ENCODE assay signal across 21 cellular contexts in the genomic region with DNA sequence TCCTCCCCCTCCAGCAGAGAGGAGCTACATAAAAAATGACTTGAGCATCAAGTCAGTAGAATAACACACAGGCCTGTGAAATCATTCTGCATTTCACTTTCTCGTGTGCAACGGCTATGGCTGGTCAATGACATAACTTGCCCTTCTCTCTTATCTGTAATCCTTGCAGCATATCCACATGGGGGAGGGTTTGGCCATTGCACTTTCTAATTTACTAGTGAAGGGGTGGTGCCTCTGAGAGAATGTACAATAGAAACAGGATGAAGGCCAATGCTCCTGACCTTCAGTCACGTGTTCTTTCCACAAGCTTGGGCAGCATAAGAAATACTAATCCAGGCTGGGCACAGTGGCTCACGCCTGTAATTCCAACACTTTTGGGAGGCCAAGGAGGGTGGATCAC.
A peak's percentile ranks its signal among the peaks of the same experiment; 100 is the strongest.
DNase-seq lines count a peak whose midpoint lies in the region; ATAC-seq, FAIRE-seq and TF ChIP-seq lines count a peak whose summit lies in the region.
"Had no signal": no experiment of that assay in that cellular context is flagged by ENCODE, and none has a peak within 500 bp of the region (broad histone marks: within the 10 kb centered on the region; RNA-seq: fewer than 3 reads in every experiment).

No MANE protein-coding gene starts in this region.

- peak overlapping the region in 1 of 10 donors; percentile 7 for H3K27ac ChIP-seq in heart right ventricle
- H3K27ac ChIP-seq in endothelial cell of umbilical vein (ENCODE audit: insufficient read depth, low read depth, low read length): no peak overlapping the region
- H3K27ac ChIP-seq in GM23338 (ENCODE audit: low read depth): no peak overlapping the region
- no peak overlapping the region for H3K27ac ChIP-seq in small intestine (ENCODE audit: low read depth in 1 of 2, low read length in 1 of 2)
- H3K27ac ChIP-seq: BLaER1 treated with 17β-estradiol and CSF1 and Interleukin-3, amounts not matched to agents 10 nM and 100 nM; Peyer's patch had no signal

- POLR2A ChIA-PET in endothelial cell of umbilical vein (lab: Charles Lee): no interaction called here

- BruUV-seq in endothelial cell of umbilical vein (replicated peaks; lab: Mats Ljungman, UMichigan): no TSS peak

- intact Hi-C loops in heart right ventricle (cut with DNase I) (loop anchor here in 3 of 10 donors (5.0 to 10.0 kb wide), 3 partner anchors 443 to 943 kb away; no protein-coding TSS in a partner anchor), cardiac septum (cut with DNase I) (loop anchor here (5.0 kb wide), 1 partner anchor 438 kb away; no protein-coding TSS in a partner anchor), endothelial cell of umbilical vein (cut with micrococcal nuclease) (loop anchor here (10.0 kb wide), 1 partner anchor 376 kb away; no protein-coding TSS in a partner anchor)

- H3K4me1 ChIP-seq in heart right ventricle (peaks cover 0 to 65% (median 25%) of the 10 kb centered on the region in 9 donors), endothelial cell of umbilical vein (ENCODE audit: control insufficient read depth, extremely low read depth, insufficient read depth, low read length) (peaks cover 13% of the 10 kb centered on the region), GM23338 (ENCODE audit: insufficient read depth) (no peaks in the 10 kb centered on the region), small intestine (ENCODE audit: control insufficient read depth in 2 of 2, insufficient read depth in 1 of 2, low read depth in 1 of 2, low read length in 1 of 2) (peaks cover 0 to 3% of the 10 kb centered on the region in 2 donors)

- peaks cover 7% of the 10 kb centered on the region for H3K4me1 Mint-ChIP-seq in GM23338

- H2AFZ ChIP-seq in endothelial cell of umbilical vein (ENCODE audit: low read depth, low read length): no peak overlapping the region
- no peak overlapping the region for H2AFZ ChIP-seq in GM23338

- no peaks in the 10 kb centered on the region for H3K9me3 Mint-ChIP-seq in GM23338
- H3K9me3 Mint-ChIP-seq: CD4-positive, alpha-beta T cell; H9 had no signal

- H3K9me3 ChIP-seq in heart right ventricle (no peaks in the 10 kb centered on the region), endothelial cell of umbilical vein (replicated peaks; ENCODE audit: control insufficient read depth, insufficient read depth, low read length) (no peaks in the 10 kb centered on the region), small intestine (ENCODE audit: control insufficient read depth, low read depth) (no peaks in the 10 kb centered on the region)
- H3K9me3 ChIP-seq: BLaER1 treated with 17β-estradiol and CSF1 and Interleukin-3, amounts not matched to agents 10 nM and 100 nM; Peyer's patch had no signal

- TF ChIP-seq CTCF in heart right ventricle (IDR thresholded peaks at IDR 0.05) (no peak), endothelial cell of umbilical vein (IDR thresholded peaks at IDR 0.05; ENCODE audit: extremely low read depth in 1 of 2, insufficient read depth in 1 of 2, low read depth in 1 of 2, low read length in 2 of 2) (no peak), GM23338 (conservative IDR thresholded peaks at IDR 0.05; ENCODE audit: low read depth in 2 of 2) (no peak)

- H3K4me3 Mint-ChIP-seq in GM23338: no peak overlapping the region
- H3K4me3 Mint-ChIP-seq: CD4-positive, alpha-beta T cell; H9 had no signal

- CTCF ChIA-PET in endothelial cell of umbilical vein (lab: Charles Lee): interaction anchor here (0.9 to 5.9 kb wide), 5 partner anchors 161 to 947 kb away, joined by 3 to 45 read pairs (median 3); no protein-coding TSS in a partner anchor

- no peaks in the 10 kb centered on the region for H3K27me3 Mint-ChIP-seq in GM23338 (ENCODE audit: insufficient read depth, low read depth, poor library complexity)

- H4K20me1 ChIP-seq in endothelial cell of umbilical vein (replicated peaks; ENCODE audit: control insufficient read depth, extremely low read depth, insufficient read depth, low read length) (no peaks in the 10 kb centered on the region), GM23338 (replicated peaks; ENCODE audit: insufficient read depth) (no peaks in the 10 kb centered on the region)
- H4K20me1 ChIP-seq: BLaER1 treated with 17β-estradiol and CSF1 and Interleukin-3, amounts not matched to agents 10 nM and 100 nM had no signal

- H3K9me2 ChIP-seq in GM23338 (ENCODE audit: insufficient read depth): no peaks in the 10 kb centered on the region

- ATAC-seq in heart right ventricle: peak in 5 of 8 donors; percentile 33 to 49 (median 42)
- ATAC-seq in GM23338: no peak
- ATAC-seq: K562, SK-N-SH treated with all-trans-retinoic acid at 6 μM for 48 hours had no signal

- H3K4me2 ChIP-seq in endothelial cell of umbilical vein (ENCODE audit: insufficient read depth, low read length) (no peak overlapping the region), GM23338 (no peak overlapping the region)
- H3K4me2 ChIP-seq: BLaER1 treated with 17β-estradiol and CSF1 and Interleukin-3, amounts not matched to agents 10 nM and 100 nM had no signal

- DNase-seq in heart right ventricle (peak in 1 of 2 donors; percentile 9), cardiac septum (ENCODE audit: low spot score) (no peak), NCI-H69 (lab: John Stamatoyannopoulos, UW) (peak; percentile 21), endothelial cell of umbilical vein (ENCODE audit: low read depth, low spot score) (peak; percentile 55), lung microvascular endothelial cell (ENCODE audit: low read depth in 2 of 2) (peak; percentile 30 to 52), GM23338 (ENCODE audit: low spot score) (no peak), small intestine (no peak)
- DNase-seq: CD4-positive, alpha-beta T cell; H9; MV-4-11; NCI-H1105; NCI-H1436 treated with DMSO at 0.1 percent for 48 hours; NCI-H187 treated with DMSO at 0.1 percent for 48 hours; NCI-H446 treated with DMSO at 0.1 percent for 48 hours; NCI-H526; Peyer's patch had no signal

- no peaks in the 10 kb centered on the region for H3K36me3 ChIP-seq in heart right ventricle
- no peaks in the 10 kb centered on the region for H3K36me3 ChIP-seq in endothelial cell of umbilical vein (ENCODE audit: control insufficient read depth in 2 of 2, extremely low read depth in 1 of 2, insufficient read depth in 2 of 2, low read length in 2 of 2)
- H3K36me3 ChIP-seq in GM23338 (ENCODE audit: insufficient read depth): no peaks in the 10 kb centered on the region
- H3K36me3 ChIP-seq in small intestine (ENCODE audit: control insufficient read depth in 2 of 2, insufficient read depth in 2 of 2, low read length in 2 of 2): no peaks in the 10 kb centered on the region
- H3K36me3 ChIP-seq: BLaER1 treated with 17β-estradiol and CSF1 and Interleukin-3, amounts not matched to agents 10 nM and 100 nM; Peyer's patch had no signal

- no peaks in the 10 kb centered on the region for H3K36me3 Mint-ChIP-seq in GM23338 (ENCODE audit: low read depth)

- H3K9ac ChIP-seq in endothelial cell of umbilical vein (replicated peaks; ENCODE audit: extremely low read depth, insufficient read depth, low read length): no peak overlapping the region
- H3K9ac ChIP-seq: BLaER1 treated with 17β-estradiol and CSF1 and Interleukin-3, amounts not matched to agents 10 nM and 100 nM had no signal

- H3K4me3 ChIP-seq in heart right ventricle (no peak overlapping the region), endothelial cell of umbilical vein (replicated peaks in 1 of 3; ENCODE audit: insufficient read depth in 1 of 3, low read depth in 1 of 3, low read length in 3 of 3) (no peak overlapping the region), GM23338 (no peak overlapping the region), small intestine (ENCODE audit: low read depth in 1 of 2, low read length in 2 of 2) (no peak overlapping the region)
- H3K4me3 ChIP-seq: BLaER1 treated with 17β-estradiol and CSF1 and Interleukin-3, amounts not matched to agents 10 nM and 100 nM; K562; Peyer's patch had no signal

- no peaks in the 10 kb centered on the region for H3F3A ChIP-seq in GM23338 (replicated peaks; ENCODE audit: low read depth)

- TF ChIP-seq POLR2A in endothelial cell of umbilical vein (IDR thresholded peaks at IDR 0.05; ENCODE audit: low read depth, low read length): no peak

- H3K9me1 ChIP-seq in endothelial cell of umbilical vein (replicated peaks; ENCODE audit: control insufficient read depth, extremely low read depth, insufficient read depth, low read length): no peaks in the 10 kb centered on the region

- FAIRE-seq in endothelial cell of umbilical vein (lab: Jason Lieb, UNC) (no peak), small intestine (lab: Jason Lieb, UNC) (no peak)
- FAIRE-seq: A204.1, D721Med, K562 had no signal

- 26 to 31% methylated on average over 4 of the region's 4 CpGs for WGBS in heart right ventricle, 2 donors
- WGBS in small intestine, 3 donors: 37 to 58% (median 38%) methylated on average over 4 of the region's 4 CpGs

- H3K27ac Mint-ChIP-seq in GM23338: no peak overlapping the region
- H3K27ac Mint-ChIP-seq: CD4-positive, alpha-beta T cell had no signal

- dilution Hi-C loops in endothelial cell of umbilical vein (cut with MboI; ENCODE audit: extremely low pct_ligation_motif_present, low sequenced_read_pairs): no loop called here

- peaks cover 0 to 4% (median 0%) of the 10 kb centered on the region in 7 donors for H3K27me3 ChIP-seq in heart right ventricle
- no peaks in the 10 kb centered on the region for H3K27me3 ChIP-seq in endothelial cell of umbilical vein (ENCODE audit: control insufficient read depth in 2 of 2, insufficient read depth in 2 of 2, low read length in 2 of 2)
- no peaks in the 10 kb centered on the region for H3K27me3 ChIP-seq in GM23338 (ENCODE audit: insufficient read depth)
- no peaks in the 10 kb centered on the region for H3K27me3 ChIP-seq in small intestine (ENCODE audit: control insufficient read depth in 2 of 2, insufficient read depth in 2 of 2, low read length in 2 of 2)
- H3K27me3 ChIP-seq: BLaER1 treated with 17β-estradiol and CSF1 and Interleukin-3, amounts not matched to agents 10 nM and 100 nM; Peyer's patch had no signal

- H3K79me2 ChIP-seq in endothelial cell of umbilical vein (ENCODE audit: control insufficient read depth, insufficient read depth, low read length) (no peaks in the 10 kb centered on the region), GM23338 (replicated peaks; ENCODE audit: insufficient read depth) (no peaks in the 10 kb centered on the region)

TF ChIP-seq in endothelial cell of umbilical vein, 7 proteins besides CTCF, POLR2A, EP300 and RAD21 (continues in another document):
- TF ChIP-seq POLR2AphosphoS5 (IDR thresholded peaks at IDR 0.05; ENCODE audit: insufficient read depth, low read depth, low read length) (no peak), GATA2 (IDR thresholded peaks at IDR 0.05; ENCODE audit: insufficient read depth, insufficient read length, low read depth, low read length) (no peak), JUN (IDR thresholded peaks at IDR 0.05; ENCODE audit: borderline replicate concordance, insufficient read depth, insufficient read length, low read depth) (no peak), MYC (IDR thresholded peaks at IDR 0.05; ENCODE audit: low read depth, low read length) (no peak)

Comparison
In these comparisons a context has a peak if more than half of its experiments do, and no peak if none do; other contexts are left out.
1. DNase-seq: peak in NCI-H69 (single experiment), endothelial cell of umbilical vein (single experiment) and lung microvascular endothelial cell (2 of 2); none in cardiac septum (single experiment), GM23338 (single experiment) and small intestine (single experiment).